In genomic region chr2:179264238-179265081, GRCh38 we compare ENCODE assay signal across 8 cellular contexts. TPM values are rescaled to one million over a fixed set of nuclear protein-coding genes. Genes with fewer than 3 reads are reported as not detected.
DNase-seq lines count a peak whose midpoint lies in the region; ATAC-seq and TF ChIP-seq lines count a peak whose summit lies in the region.

Gene SESTD1, minus strand, starts transcription at chr2:179264832. Its CDS starts 72,991 bp downstream, at chr2:179191841.

- H3K27me3 ChIP-seq in BLaER1 (no peaks in the 10 kb centered on the region), fibroblast of lung (ENCODE audit: control insufficient read depth, insufficient read depth, low read length) (no peaks in the 10 kb centered on the region), subcutaneous abdominal adipose tissue (ENCODE audit: control insufficient read depth in 5 of 5, insufficient read depth in 4 of 5, low read length in 5 of 5) (no peaks in the 10 kb centered on the region)

- peaks cover 13 to 35% of the 10 kb centered on the region in 2 donors for H3K4me1 Mint-ChIP-seq in natural killer cell

- intact Hi-C loops in natural killer cell (cut with micrococcal nuclease): no loop called here

- H3K27ac Mint-ChIP-seq in natural killer cell: peak within 1 kb of the TSS; percentile 65 to 84

- H3K9me3 ChIP-seq in BLaER1 (peaks cover 16% of the 10 kb centered on the region; the same call in 1 of the 2 replicates), fibroblast of lung (ENCODE audit: control insufficient read depth, insufficient read depth, low read depth, low read length) (no peaks in the 10 kb centered on the region), subcutaneous abdominal adipose tissue (ENCODE audit: control insufficient read depth in 5 of 5, low read length in 5 of 5) (no peaks in the 10 kb centered on the region)

- H2AFZ ChIP-seq in fibroblast of lung (ENCODE audit: low read length): peak within 1 kb of the TSS; percentile 93

- peak; percentile 62 for ATAC-seq in HG03280 (IDR thresholded peaks at IDR 0.05; ENCODE audit: unreplicated experiment)
- peak; percentile 76 to 78 (median 77) for ATAC-seq in natural killer cell

- no peaks in the 10 kb centered on the region for H3K36me3 Mint-ChIP-seq in natural killer cell

- peaks cover 24% of the 10 kb centered on the region; the same call in 1 of the 2 replicates for H4K20me1 ChIP-seq in BLaER1
- H4K20me1 ChIP-seq in fibroblast of lung (ENCODE audit: control insufficient read depth, extremely low read depth, insufficient read depth, low read length): no peaks in the 10 kb centered on the region

- H3K4me3 ChIP-seq in BLaER1 (peak within 1 kb of the TSS; percentile 82), fibroblast of lung (replicated peaks in 1 of 4; ENCODE audit: control extremely low read depth in 1 of 4, insufficient read depth in 1 of 4, low read depth in 3 of 4, low read length in 4 of 4) (peak within 1 kb of the TSS; percentile 70 to 83 (median 76)), subcutaneous abdominal adipose tissue (ENCODE audit: low read depth in 1 of 5, low read length in 5 of 5) (peak within 1 kb of the TSS; percentile 83 to 94 (median 88))

- peak within 1 kb of the TSS; percentile 93 for H3K9ac ChIP-seq in BLaER1
- H3K9ac ChIP-seq in fibroblast of lung (ENCODE audit: insufficient read depth, low read length): peak within 1 kb of the TSS; percentile 83
- H3K9ac ChIP-seq in subcutaneous abdominal adipose tissue (ENCODE audit: low read length in 5 of 5): peak within 1 kb of the TSS; percentile 78 to 98 (median 92)

- peaks cover 37% of the 10 kb centered on the region for H3K79me2 ChIP-seq in fibroblast of lung (ENCODE audit: control insufficient read depth, insufficient read depth, low read length)

- peak; percentile 63 for TF ChIP-seq POLR2A in GM19099 (IDR thresholded peaks at IDR 0.05; ENCODE audit: extremely low read depth, insufficient read length, low read depth)

- H3K4me3 Mint-ChIP-seq in natural killer cell: peak within 1 kb of the TSS; percentile 95

- H3K9me3 Mint-ChIP-seq in natural killer cell: no peaks in the 10 kb centered on the region

- DNase-seq in OCI-M1 (lab: John Stamatoyannopoulos, UW) (peak; percentile 85), fibroblast of lung (ENCODE audit: low read depth in 2 of 2) (peak; percentile 43 to 47), natural killer cell (peak; percentile 54)
- DNase-seq in activated T-helper 1 cell treated with anti-CD3 and anti-CD28 coated beads, Interleukin-2, amount 50 U/mL, for 16 hours (ENCODE audit: low read depth in 1 of 2, low spot score in 1 of 2): peak; percentile 15 to 16

- TF ChIP-seq CTCF in fibroblast of lung (conservative IDR thresholded peaks at IDR 0.05 in 1 of 2, IDR thresholded peaks at IDR 0.05 in 1 of 2; ENCODE audit: low read depth in 1 of 2, low read length in 2 of 2) (no peak), natural killer cell (IDR thresholded peaks at IDR 0.05) (no peak)

- peak within 1 kb of the TSS; percentile 83 for H3K4me2 ChIP-seq in BLaER1
- peak within 1 kb of the TSS; percentile 83 for H3K4me2 ChIP-seq in fibroblast of lung (ENCODE audit: extremely low read depth, insufficient read depth, low read length)

- H3K36me3 ChIP-seq in BLaER1 (peaks cover 8% of the 10 kb centered on the region; the same call in 1 of the 2 replicates), fibroblast of lung (ENCODE audit: control insufficient read depth, insufficient read depth, low read length) (no peaks in the 10 kb centered on the region), subcutaneous abdominal adipose tissue (ENCODE audit: control insufficient read depth in 5 of 5, insufficient read depth in 5 of 5, low read length in 5 of 5) (no peaks in the 10 kb centered on the region)

- H3K4me1 ChIP-seq in BLaER1 (peaks cover 20% of the 10 kb centered on the region), fibroblast of lung (ENCODE audit: control insufficient read depth, extremely low read depth, insufficient read depth, low read length) (no peaks in the 10 kb centered on the region), subcutaneous abdominal adipose tissue (ENCODE audit: control insufficient read depth in 5 of 5, insufficient read depth in 5 of 5, low read length in 5 of 5) (peaks cover 0 to 58% (median 51%) of the 10 kb centered on the region in 5 donors)

- H3K27ac ChIP-seq in BLaER1 (peak within 1 kb of the TSS; percentile 89), fibroblast of lung (ENCODE audit: insufficient read depth, low read length) (peak within 1 kb of the TSS; percentile 74), subcutaneous abdominal adipose tissue (ENCODE audit: low read depth, low read length) (peak within 1 kb of the TSS; percentile 98)

- H3K27me3 Mint-ChIP-seq in natural killer cell (ENCODE audit: low read depth in 2 of 2): peaks cover 7 to 11% of the 10 kb centered on the region in 2 donors

RNA-seq across cellular contexts. Expression of gene SESTD1, which starts in this region (rescaled TPM):
- total RNA-seq in fibroblast of lung (16.8 and 17.5 TPM in 2 replicates), natural killer cell (10 to 100 TPM; 14.7 to 25.2 (median 19.0) TPM)
- 25.5 and 51.9 TPM in 2 replicates for polyA plus RNA-seq in fibroblast of lung
- polyA plus RNA-seq in fibroblast of lung (2012): 20.5 and 30.7 TPM in 2 replicates
- polyA minus RNA-seq in fibroblast of lung (ENCODE audit: low replicate concordance): 10.1 and 23.4 TPM in 2 replicates

Comparison
In these comparisons a context has a peak if more than half of its experiments do, and no peak if none do; other contexts are left out.
1. Peak in every context shown above with its lines: DNase-seq, ATAC-seq, H3K4me3 ChIP-seq and H3K27ac ChIP-seq.
2. DNase-seq: peak in every context shown above with its lines; median percentile 85 in OCI-M1; 54 in natural killer cell; 45 in fibroblast of lung; 16 in activated T-helper 1 cell treated with anti-CD3 and anti-CD28 coated beads, Interleukin-2, amount 50 U/mL, for 16 hours.